Comparison of ENCODE assay signal across 8 cellular contexts in genomic region chr9:91037511-91038482, GRCh38.
DNase-seq lines count a peak whose midpoint lies in the region; TF ChIP-seq lines count a peak whose summit lies in the region.

No MANE protein-coding gene starts in this region.

- peak overlapping the region in 3 of 10 experiments; percentile 23 to 47 (median 36); a peak in 6 of 20 replicates for H3K4me3 ChIP-seq in BLaER1 treated with 17β-estradiol and CSF1 and Interleukin-3, amounts not matched to agents 10 nM and 100 nM
- H3K4me3 ChIP-seq in NB4 (ENCODE audit: low read depth, low read length): no peak overlapping the region
- H3K4me3 ChIP-seq in muscle layer of duodenum (ENCODE audit: low read depth in 1 of 2, low read length in 2 of 2): peak overlapping the region; percentile 22 to 40

- peak overlapping the region; percentile 77 to 95 (median 84) for H3K4me2 ChIP-seq in BLaER1 treated with 17β-estradiol and CSF1 and Interleukin-3, amounts not matched to agents 10 nM and 100 nM

- TF ChIP-seq POLR2A in NB4 (IDR thresholded peaks at IDR 0.05; ENCODE audit: extremely low read depth, insufficient read length): no peak

- no peak for TF ChIP-seq CTCF in NB4 (IDR thresholded peaks at IDR 0.05; ENCODE audit: low read depth, low read length)

- H4K20me1 ChIP-seq in BLaER1 treated with 17β-estradiol and CSF1 and Interleukin-3, amounts not matched to agents 10 nM and 100 nM: no peaks in the 10 kb centered on the region

- no peaks in the 10 kb centered on the region for H3K27me3 ChIP-seq in BLaER1 treated with 17β-estradiol and CSF1 and Interleukin-3, amounts not matched to agents 10 nM and 100 nM
- H3K27me3 ChIP-seq in muscle layer of duodenum (ENCODE audit: low read depth, low read length): no peaks in the 10 kb centered on the region

- no peaks in the 10 kb centered on the region for H3K36me3 ChIP-seq in BLaER1 treated with 17β-estradiol and CSF1 and Interleukin-3, amounts not matched to agents 10 nM and 100 nM
- H3K36me3 ChIP-seq in muscle layer of duodenum (ENCODE audit: control insufficient read depth in 1 of 2, insufficient read depth in 2 of 2, low read length in 2 of 2): no peaks in the 10 kb centered on the region

- peaks cover 42 to 66% (median 62%) of the 10 kb centered on the region in 10 experiments for H3K4me1 ChIP-seq in BLaER1 treated with 17β-estradiol and CSF1 and Interleukin-3, amounts not matched to agents 10 nM and 100 nM
- H3K4me1 ChIP-seq in muscle layer of duodenum (ENCODE audit: control insufficient read depth in 1 of 2, insufficient read depth in 2 of 2, low read length in 2 of 2): peaks cover 18% of the 10 kb centered on the region in 2 donors

- peak overlapping the region in 9 of 11 experiments; percentile 16 to 77 (median 65); a peak in 15 of 22 replicates for H3K9ac ChIP-seq in BLaER1 treated with 17β-estradiol and CSF1 and Interleukin-3, amounts not matched to agents 10 nM and 100 nM

- H3K27ac ChIP-seq in BLaER1 treated with 17β-estradiol and CSF1 and Interleukin-3, amounts not matched to agents 10 nM and 100 nM: peak overlapping the region in 10 of 11 experiments; percentile 53 to 82 (median 64); a peak in 20 of 22 replicates
- peak overlapping the region; percentile 83 for H3K27ac ChIP-seq in muscle layer of duodenum (ENCODE audit: low read length)

- DNase-seq in NB4 (ENCODE audit: low read depth) (peak; percentile 46), dedifferentiated amniotic fluid mesenchymal stem cell (ENCODE audit: extremely low spot score) (peak; percentile 25), midbrain (lab: John Stamatoyannopoulos, UW) (no peak), COR-L47 (lab: John Stamatoyannopoulos, UW) (no peak), cerebellar nuclear complex (lab: John Stamatoyannopoulos, UW) (no peak), NCI-H2171 (lab: John Stamatoyannopoulos, UW) (no peak)

- peaks cover 0 to 17% (median 0%) of the 10 kb centered on the region in 11 experiments; a peak in 2 of 22 replicates for H3K9me3 ChIP-seq in BLaER1 treated with 17β-estradiol and CSF1 and Interleukin-3, amounts not matched to agents 10 nM and 100 nM (replicated peaks in 1 of 11)
- H3K9me3 ChIP-seq in muscle layer of duodenum (ENCODE audit: control insufficient read depth in 1 of 2, low read length in 2 of 2): no peaks in the 10 kb centered on the region

Comparison
In these comparisons a context has a peak if more than half of its experiments do, and no peak if none do; other contexts are left out.
1. DNase-seq: peak in NB4 (single experiment) and dedifferentiated amniotic fluid mesenchymal stem cell (single experiment); none in midbrain (single experiment), COR-L47 (single experiment), cerebellar nuclear complex (0 of 2) and NCI-H2171 (single experiment).